Comparison of ENCODE assay signal across 8 cellular contexts in the genomic region with DNA sequence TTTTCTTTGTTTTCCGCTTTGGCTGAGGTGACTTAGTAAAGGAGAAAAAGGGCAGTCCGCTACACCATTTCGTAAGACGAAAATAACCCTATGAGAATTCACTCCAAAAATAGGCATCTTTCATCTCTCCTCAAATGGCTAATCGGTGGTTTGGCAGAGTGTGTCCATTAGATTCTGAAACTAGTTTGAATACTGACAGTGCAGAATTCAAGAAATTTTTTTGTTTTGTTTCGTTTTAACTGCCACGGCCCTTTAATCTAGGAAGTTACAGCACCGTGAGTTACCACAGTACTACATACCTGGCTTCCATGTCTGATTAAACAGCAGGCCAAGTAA.
DNase-seq lines count a peak whose midpoint lies in the region; ATAC-seq lines count a peak whose summit lies in the region.

No MANE protein-coding gene starts in this region.

- no peaks in the 10 kb centered on the region for H3K27me3 Mint-ChIP-seq in activated naive CD8-positive, alpha-beta T cell

- ATAC-seq in GM21576 (IDR thresholded peaks at IDR 0.05; ENCODE audit: unreplicated experiment) (peak; percentile 65), left cardiac atrium (peak; percentile 58 to 74)

- WGBS in HUES64 = 36% methylated on average over 6 of the region's 8 CpGs

- intact Hi-C loops in left cardiac atrium (cut with DNase I) = no loop called here

- peak overlapping the region; percentile 90 for H3K27ac Mint-ChIP-seq in activated naive CD8-positive, alpha-beta T cell

- DNase-seq in SHP77 treated with DMSO at 0.1 percent for 48 hours (lab: John Stamatoyannopoulos, UW) (peak; percentile 67), SHP77 (lab: John Stamatoyannopoulos, UW) (no peak), left cardiac atrium (no peak), occipital lobe (lab: John Stamatoyannopoulos, UW) (no peak)

- H3K36me3 Mint-ChIP-seq in activated naive CD8-positive, alpha-beta T cell = no peaks in the 10 kb centered on the region

- H3K27me3 ChIP-seq in HUES64 (ENCODE audit: insufficient read depth, low read length) = no peaks in the 10 kb centered on the region
- H3K27me3 ChIP-seq in rectal smooth muscle tissue (ENCODE audit: control insufficient read depth, insufficient read depth, low read length) = no peaks in the 10 kb centered on the region

- no peaks in the 10 kb centered on the region for H3K9me3 Mint-ChIP-seq in activated naive CD8-positive, alpha-beta T cell (ENCODE audit: low read depth)

- H3K4me1 Mint-ChIP-seq in activated naive CD8-positive, alpha-beta T cell (ENCODE audit: low read depth) = peaks cover 13% of the 10 kb centered on the region

- no peaks in the 10 kb centered on the region for H3K9me3 ChIP-seq in HUES64 (ENCODE audit: insufficient read depth, low read depth, low read length)

- H3K4me3 ChIP-seq in HUES64 (ENCODE audit: low read length) (peak overlapping the region; percentile 93), rectal smooth muscle tissue (ENCODE audit: low read length) (peak overlapping the region; percentile 89)

- H3K4me1 ChIP-seq in HUES64 (ENCODE audit: insufficient read depth, low read length) (peaks cover 11% of the 10 kb centered on the region), rectal smooth muscle tissue (ENCODE audit: control insufficient read depth, insufficient read depth, low read length) (no peaks in the 10 kb centered on the region)

- H3K36me3 ChIP-seq in HUES64 (ENCODE audit: insufficient read depth, low read length) (no peaks in the 10 kb centered on the region), rectal smooth muscle tissue (ENCODE audit: control insufficient read depth, insufficient read depth, low read length) (no peaks in the 10 kb centered on the region)

- H3K9ac ChIP-seq in HUES64 (ENCODE audit: low read depth, low read length) = peak overlapping the region; percentile 85
- peak overlapping the region; percentile 97 for H3K9ac ChIP-seq in rectal smooth muscle tissue (ENCODE audit: low read length)

- H3K27ac ChIP-seq in HUES64 (ENCODE audit: low read depth, low read length) = peak overlapping the region; percentile 74
- H3K27ac ChIP-seq in rectal smooth muscle tissue (ENCODE audit: low read depth, low read length) = peak overlapping the region; percentile 99

- peak overlapping the region; percentile 97 for H3K4me3 Mint-ChIP-seq in activated naive CD8-positive, alpha-beta T cell
